In genomic region chr6:93896081-93896480, GRCh38 we compare ENCODE assay signal across 27 cellular contexts.
"Had no signal": no experiment of that assay in that cellular context is flagged by ENCODE, and none has a peak within 500 bp of the region (broad histone marks: within the 10 kb centered on the region; RNA-seq: fewer than 3 reads in every experiment).

No MANE protein-coding gene starts in this region.

- H3K27me3 Mint-ChIP-seq: dendritic cell treated with granulocyte-macrophage colony-stimulating factor and Interleukin-4, amounts not matched to agents 40 ng/mL and 50 ng/mL, for 4 days; memory B cell; progenitor cell of endocrine pancreas; stimulated activated naive CD8-positive, alpha-beta T cell treated with anti-CD3 and anti-CD28 coated beads, Interleukin-15, amount 100 ng/mL, for 72 hours had no signal

- H3K9me3 Mint-ChIP-seq: dendritic cell treated with granulocyte-macrophage colony-stimulating factor and Interleukin-4, amounts not matched to agents 40 ng/mL and 50 ng/mL, for 4 days; endodermal cell had no signal

- DNase-seq: cerebellar nuclear complex; colonic mucosa; effector CD8-positive, alpha-beta T cell; endodermal cell; foreskin keratinocyte; glutamatergic neuron; heart right ventricle; hippocampal formation; islet precursor cell; natural killer cell; occipital lobe; right cardiac atrium; sigmoid colon; small intestine; stimulated activated CD4-positive, alpha-beta T cell treated with anti-CD3 and anti-CD28 coated beads, Interleukin-15, amount 100 ng/mL, for 24 hours; stimulated activated CD4-positive, alpha-beta T cell treated with anti-CD3 and anti-CD28 coated beads, Interleukin-2, amount 100 ng/mL, for 48 hours; stimulated activated CD8-positive, alpha-beta memory T cell treated with anti-CD3 and anti-CD28 coated beads, Interleukin-4, amount 100 ng/mL, for 48 hours; stimulated activated naive CD4-positive, alpha-beta T cell; stimulated activated naive CD8-positive, alpha-beta T cell treated with anti-CD3 and anti-CD28 coated beads, Interleukin-15, amount 100 ng/mL, for 72 hours; transverse colon; upper lobe of right lung; uterus had no signal

- H3K4me3 ChIP-seq: colonic mucosa, heart right ventricle, lung, sigmoid colon, suprapubic skin, transverse colon, upper lobe of right lung, uterus had no signal

- H3K4me1 Mint-ChIP-seq: endodermal cell; memory B cell; natural killer cell; stimulated activated naive CD8-positive, alpha-beta T cell treated with anti-CD3 and anti-CD28 coated beads, Interleukin-15, amount 100 ng/mL, for 72 hours had no signal

- H3K27ac Mint-ChIP-seq: dendritic cell treated with granulocyte-macrophage colony-stimulating factor and Interleukin-4, amounts not matched to agents 40 ng/mL and 50 ng/mL, for 4 days; endodermal cell; memory B cell; natural killer cell; progenitor cell of endocrine pancreas; stimulated activated naive CD8-positive, alpha-beta T cell treated with anti-CD3 and anti-CD28 coated beads, Interleukin-15, amount 100 ng/mL, for 72 hours had no signal

- H3K4me3 Mint-ChIP-seq: dendritic cell treated with granulocyte-macrophage colony-stimulating factor and Interleukin-4, amounts not matched to agents 40 ng/mL and 50 ng/mL, for 4 days; endodermal cell; memory B cell; natural killer cell; stimulated activated naive CD8-positive, alpha-beta T cell treated with anti-CD3 and anti-CD28 coated beads, Interleukin-15, amount 100 ng/mL, for 72 hours had no signal

- H3K36me3 Mint-ChIP-seq: memory B cell, natural killer cell had no signal
